Comparison of ENCODE assay signal across 8 cellular contexts in the genomic region with DNA sequence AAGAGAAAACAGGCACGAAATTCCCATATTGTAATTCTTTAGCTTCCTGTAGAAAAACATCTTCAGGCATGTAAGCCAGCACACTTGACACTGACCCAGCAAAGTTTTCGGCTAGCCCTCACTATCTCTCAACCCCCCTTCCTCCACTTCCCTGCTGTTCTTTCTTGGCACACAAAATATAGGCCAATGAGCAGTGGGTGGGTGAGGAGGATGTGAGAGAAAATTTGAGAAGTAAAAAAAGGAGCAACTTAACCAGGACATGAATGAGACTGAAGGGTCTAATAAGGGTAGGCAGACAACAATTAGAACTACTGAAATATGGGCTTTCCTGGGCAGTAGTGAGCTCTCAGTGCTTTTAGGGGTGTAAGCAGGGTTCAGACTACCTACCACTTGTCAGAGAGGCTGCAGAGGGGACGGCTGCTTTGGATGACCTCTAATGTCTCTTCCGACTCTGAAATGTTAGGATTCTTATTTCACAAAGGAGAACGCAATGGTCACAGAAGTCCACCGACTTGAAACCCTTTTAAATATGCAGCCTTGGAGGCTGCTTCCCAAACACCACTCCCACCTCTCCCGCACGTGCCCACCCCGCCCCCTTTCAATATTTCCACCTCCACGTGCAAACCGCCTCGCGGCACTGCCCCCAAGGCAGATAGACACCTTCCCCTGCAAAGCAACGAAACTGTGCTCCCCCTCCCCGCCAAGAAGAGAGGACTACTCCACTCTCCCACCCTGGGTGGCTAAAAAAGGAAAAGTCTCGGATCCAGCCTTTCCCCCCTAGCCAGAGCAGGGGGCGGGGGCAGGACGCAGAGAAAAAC. TPM values are rescaled to one million over a fixed set of nuclear protein-coding genes. Genes with fewer than 3 reads are reported as not detected.
DNase-seq lines count a peak whose midpoint lies in the region; ATAC-seq and TF ChIP-seq lines count a peak whose summit lies in the region.

No MANE protein-coding gene starts in this region.

- peak overlapping the region; percentile 93 for H3K27ac Mint-ChIP-seq in mesothelial cell of epicardium
- peak overlapping the region; percentile 93 for H3K27ac Mint-ChIP-seq in type B pancreatic cell

- H3K9me3 Mint-ChIP-seq in mesothelial cell of epicardium, result no peaks in the 10 kb centered on the region
- no peaks in the 10 kb centered on the region for H3K9me3 Mint-ChIP-seq in type B pancreatic cell

- H3K27ac ChIP-seq in RWPE1 (peak overlapping the region; percentile 96), dorsolateral prefrontal cortex (peak overlapping the region in 42 of 59 donors; percentile 95 to 100 (median 99))

- POLR2A ChIA-PET in RWPE1 (lab: Yijun Ruan, JAX; ENCODE audit: low non-redundant PET), result no interaction called here

- peak; percentile 13 for DNase-seq in stimulated activated CD4-positive, alpha-beta T cell treated with anti-CD3 and anti-CD28 coated beads, Interleukin-1b, Interleukin-23, amount 100 ng/mL, for 48 hours
- no peak for DNase-seq in stimulated activated CD4-positive, alpha-beta T cell treated with anti-CD3 and anti-CD28 coated beads, Interleukin-12 subunit alpha, Interleukin-12 subunit beta, amount 100 ng/mL, for 4 hours
- peak; percentile 34 for DNase-seq in RWPE1 (ENCODE audit: low spot score)
- DNase-seq in dorsolateral prefrontal cortex, result no peak
- DNase-seq in mesothelial cell of epicardium (ENCODE audit: low spot score in 2 of 2, unreplicated experiment in 2 of 2), result peak in 1 of 2 experiments; percentile 47
- no peak for DNase-seq in type B pancreatic cell (ENCODE audit: extremely low spot score, unreplicated experiment)
- DNase-seq in middle frontal gyrus (ENCODE audit: extremely low spot score, low spot score), result no peak

- peak overlapping the region; percentile 92 for H3K4me3 Mint-ChIP-seq in mesothelial cell of epicardium
- H3K4me3 Mint-ChIP-seq in type B pancreatic cell, result peak overlapping the region; percentile 99

- no peak for ATAC-seq in HG02840 (IDR thresholded peaks at IDR 0.05; ENCODE audit: low FRiP score, unreplicated experiment)

- H3K4me3 ChIP-seq in dorsolateral prefrontal cortex, result peak overlapping the region; percentile 59 to 100 (median 98)

- CTCF ChIA-PET in RWPE1 (lab: Yijun Ruan, JAX), result interaction anchor here (0.6 to 1.0 kb wide), 2 partner anchors 14 to 30 kb away, joined by 3 to 5 read pairs; no protein-coding TSS in a partner anchor

- TF ChIP-seq CTCF in RWPE1 (conservative IDR thresholded peaks at IDR 0.05; ENCODE audit: low read depth), result no peak
- TF ChIP-seq CTCF in dorsolateral prefrontal cortex (IDR thresholded peaks at IDR 0.05 in 54 of 56, conservative IDR thresholded peaks at IDR 0.05 in 2 of 56; ENCODE audit: low read depth in 1 of 56, partially characterized antibody in 56 of 56), result no peak
- TF ChIP-seq CTCF in mesothelial cell of epicardium (IDR thresholded peaks at IDR 0.05; ENCODE audit: unreplicated experiment), result no peak
- TF ChIP-seq CTCF in type B pancreatic cell (conservative IDR thresholded peaks at IDR 0.05), result no peak

- H3K27me3 ChIP-seq in dorsolateral prefrontal cortex, result no peaks in the 10 kb centered on the region

- intact Hi-C loops in dorsolateral prefrontal cortex (cut with DNase I), result no loop called here

- H3K36me3 Mint-ChIP-seq in mesothelial cell of epicardium (peaks cover 10% of the 10 kb centered on the region), type B pancreatic cell (peaks cover 30% of the 10 kb centered on the region)

- H3K27me3 Mint-ChIP-seq in mesothelial cell of epicardium (ENCODE audit: low read depth), result no peaks in the 10 kb centered on the region
- no peaks in the 10 kb centered on the region for H3K27me3 Mint-ChIP-seq in type B pancreatic cell

- peaks cover 43% of the 10 kb centered on the region for H3K4me1 Mint-ChIP-seq in mesothelial cell of epicardium
- peaks cover 47% of the 10 kb centered on the region for H3K4me1 Mint-ChIP-seq in type B pancreatic cell (ENCODE audit: unreplicated experiment)

RNA-seq across cellular contexts. Expression of a gene that starts 0.9 kb away (rescaled TPM):
- total RNA-seq in dorsolateral prefrontal cortex (10 to 100 TPM; 12.7 to 27.7 (median 18.7) TPM), mesothelial cell of epicardium (40.0 to 43.0 TPM (median 40.1 TPM) in 3 replicates), type B pancreatic cell (ENCODE audit: low replicate concordance) (24.7 and 35.9 TPM in 2 replicates)

RNA-seq across cellular contexts. Expression of a gene that starts 1.4 kb away (rescaled TPM):
- total RNA-seq in dorsolateral prefrontal cortex (10 to 100 TPM; 21.6 to 44.1 (median 32.9) TPM), mesothelial cell of epicardium (30.5 to 32.7 TPM (median 31.1 TPM) in 3 replicates), type B pancreatic cell (ENCODE audit: low replicate concordance) (29.4 and 38.8 TPM in 2 replicates)

Comparison
In these comparisons a context has a peak if more than half of its experiments do, and no peak if none do; other contexts are left out.
1. DNase-seq: peak in stimulated activated CD4-positive, alpha-beta T cell treated with anti-CD3 and anti-CD28 coated beads, Interleukin-1b, Interleukin-23, amount 100 ng/mL, for 48 hours (single experiment) and RWPE1 (single experiment); none in stimulated activated CD4-positive, alpha-beta T cell treated with anti-CD3 and anti-CD28 coated beads, Interleukin-12 subunit alpha, Interleukin-12 subunit beta, amount 100 ng/mL, for 4 hours (single experiment), dorsolateral prefrontal cortex (0 of 10), type B pancreatic cell (single experiment) and middle frontal gyrus (single experiment).